ENCODE assay signal across 22 cellular contexts in the genomic region with DNA sequence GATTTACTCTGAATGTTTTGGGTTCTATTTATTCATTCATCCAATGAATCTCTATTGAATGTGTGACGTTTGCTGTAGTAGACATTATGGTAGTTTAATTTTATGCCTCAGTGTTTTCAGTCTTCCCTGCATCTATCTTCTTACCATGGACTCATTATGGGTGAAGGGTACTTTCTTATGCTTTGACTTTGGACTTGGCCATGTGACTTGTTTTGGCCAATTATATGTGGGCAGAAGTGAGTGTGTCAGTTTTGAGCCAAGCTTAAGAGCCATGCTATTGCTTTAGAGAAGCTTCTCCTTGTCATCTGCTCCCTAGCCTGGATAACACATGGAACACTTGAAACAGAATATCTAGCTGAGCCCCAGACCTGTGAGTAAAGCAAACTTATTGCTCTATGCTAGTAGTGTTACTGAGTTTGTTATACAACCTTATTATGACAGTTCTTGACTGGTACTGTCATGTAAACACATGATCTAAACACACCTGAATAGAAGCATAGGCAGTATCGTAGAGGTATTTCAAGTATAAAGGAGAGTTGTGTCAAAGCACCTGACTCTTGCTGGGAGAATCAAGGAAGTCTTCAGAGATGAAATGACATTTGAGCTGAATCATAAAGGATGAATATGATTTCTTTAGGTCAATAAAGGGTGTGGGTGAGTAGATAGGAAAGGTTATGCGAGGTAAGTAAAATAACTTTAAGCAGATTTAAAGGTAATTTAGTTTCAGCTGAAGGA.
"Had no signal": no experiment of that assay in that cellular context is flagged by ENCODE, and none has a peak within 500 bp of the region (broad histone marks: within the 10 kb centered on the region; RNA-seq: fewer than 3 reads in every experiment).

No MANE protein-coding gene starts in this region.

- H3K36me3 Mint-ChIP-seq: activated naive CD8-positive, alpha-beta T cell treated with anti-CD3 and anti-CD28 coated beads, Interleukin-2, amount 10 ng/mL, durations not matched to agents 7 days and 5 days had no signal

- H3K4me3 Mint-ChIP-seq: activated CD8-positive, alpha-beta T cell treated with anti-CD3 and anti-CD28 coated beads for 36 hours; activated naive CD8-positive, alpha-beta T cell treated with anti-CD3 and anti-CD28 coated beads, Interleukin-2, amount 10 ng/mL, durations not matched to agents 7 days and 5 days; T-helper 1 cell treated with Interleukin-12 subunit alpha and Interleukin-12 subunit beta and Interleukin-4 antibody, amounts not matched to agents 30 μg/mL and 1 μg/mL, for 36 hours had no signal

- DNase-seq: activated CD4-positive, alpha-beta T cell treated with anti-CD3 and anti-CD28 coated beads for 4 hours; activated CD8-positive, alpha-beta memory T cell treated with anti-CD3 and anti-CD28 coated beads, Interleukin-2, amount 50 U/mL, for 4 hours; activated CD8-positive, alpha-beta T cell treated with anti-CD3 and anti-CD28 coated beads for 36 hours; activated naive CD4-positive, alpha-beta T cell treated with anti-CD3 and anti-CD28 coated beads, Interleukin-2, amount 50 U/mL, for 16 hours; activated naive CD8-positive, alpha-beta T cell treated with anti-CD3 and anti-CD28 coated beads, Interleukin-2, amount 10 ng/mL, durations not matched to agents 7 days and 5 days; activated T-cell treated with anti-CD3 and anti-CD28 coated beads, Interleukin-2, amount 50 U/mL, for 1 hour; adrenal gland; anterior cingulate cortex; central memory CD4-positive, alpha-beta T cell; MM.1S; NCI-H1105; NCI-H1436; NCI-H187; NCI-H2081; NCI-H2227 treated with DMSO at 0.1 percent for 48 hours; NCI-H446 treated with DMSO at 0.1 percent for 48 hours; NCI-H526 treated with DMSO at 0.1 percent for 48 hours; PC-3; SHP77 had no signal

- H3K27ac Mint-ChIP-seq: activated CD8-positive, alpha-beta T cell treated with anti-CD3 and anti-CD28 coated beads for 36 hours; activated naive CD8-positive, alpha-beta T cell treated with anti-CD3 and anti-CD28 coated beads, Interleukin-2, amount 10 ng/mL, durations not matched to agents 7 days and 5 days; T-helper 1 cell treated with Interleukin-12 subunit alpha and Interleukin-12 subunit beta and Interleukin-4 antibody, amounts not matched to agents 30 μg/mL and 1 μg/mL, for 36 hours had no signal

- H3K9me3 ChIP-seq: adrenal gland had no signal

- H3K27me3 ChIP-seq: adrenal gland had no signal

- H3K27me3 Mint-ChIP-seq: activated CD8-positive, alpha-beta T cell treated with anti-CD3 and anti-CD28 coated beads for 36 hours; activated naive CD8-positive, alpha-beta T cell treated with anti-CD3 and anti-CD28 coated beads, Interleukin-2, amount 10 ng/mL, durations not matched to agents 7 days and 5 days had no signal

- H3K27ac ChIP-seq: adrenal gland had no signal

- FAIRE-seq: RCC 7860 had no signal

- H3K36me3 ChIP-seq: adrenal gland had no signal

- H3K9me3 Mint-ChIP-seq: activated CD8-positive, alpha-beta T cell treated with anti-CD3 and anti-CD28 coated beads for 36 hours; T-helper 1 cell treated with Interleukin-12 subunit alpha and Interleukin-12 subunit beta and Interleukin-4 antibody, amounts not matched to agents 30 μg/mL and 1 μg/mL, for 36 hours had no signal

- H3K4me3 ChIP-seq: adrenal gland had no signal

- ATAC-seq: activated CD4-positive, CD25-positive, alpha-beta regulatory T cell treated with anti-CD3 and anti-CD28 coated beads, Interleukin-2, amount 50 U/mL, for 24 hours; activated CD8-positive, alpha-beta T cell treated with anti-CD3 and anti-CD28 coated beads for 36 hours; PC-3 had no signal

- H3K4me1 Mint-ChIP-seq: activated naive CD8-positive, alpha-beta T cell treated with anti-CD3 and anti-CD28 coated beads, Interleukin-2, amount 10 ng/mL, durations not matched to agents 7 days and 5 days had no signal

- H3K4me1 ChIP-seq: adrenal gland had no signal
